ENCODE assay signal across 1 cellular context in the genomic region with DNA sequence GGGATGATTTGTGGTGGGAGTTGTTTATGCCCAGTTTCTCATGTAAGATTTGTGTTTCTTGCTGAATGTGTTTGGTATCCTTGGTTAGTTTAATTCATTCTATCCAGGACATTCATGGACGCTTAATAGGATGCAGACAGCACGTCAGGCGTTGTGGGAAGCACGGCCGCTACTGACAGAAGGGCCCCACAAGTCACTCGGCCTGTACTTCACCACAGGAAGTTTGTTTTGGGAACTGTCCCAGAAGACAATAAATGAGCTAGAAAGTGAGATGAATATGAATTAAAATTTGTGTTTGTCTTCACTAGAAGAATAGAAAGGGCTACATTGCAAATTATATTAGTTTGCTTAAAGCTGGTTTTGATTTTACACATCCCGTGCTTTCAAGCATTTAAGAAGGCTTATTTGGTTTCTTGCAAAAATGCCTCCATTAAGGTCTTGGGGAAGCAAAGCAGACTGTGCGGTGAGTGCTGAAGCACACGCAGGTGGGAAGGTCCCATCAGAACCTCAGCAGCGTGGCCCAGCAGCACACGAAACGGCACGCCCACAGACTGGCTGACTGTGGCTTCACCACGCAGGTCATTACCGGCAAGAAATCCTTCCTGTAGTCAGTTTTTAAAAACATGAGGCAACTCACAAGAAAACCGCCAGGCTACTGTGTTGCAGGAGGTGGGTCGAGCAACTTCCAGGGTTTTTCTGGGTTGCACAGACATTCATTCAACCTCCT.
TF ChIP-seq lines count a peak whose summit lies in the region.

No MANE protein-coding gene starts in this region.

TF ChIP-seq in WTC11, 78 proteins besides CTCF, POLR2A, EP300 and RAD21 (continued from another document):
- TF ChIP-seq, protein P1, sequence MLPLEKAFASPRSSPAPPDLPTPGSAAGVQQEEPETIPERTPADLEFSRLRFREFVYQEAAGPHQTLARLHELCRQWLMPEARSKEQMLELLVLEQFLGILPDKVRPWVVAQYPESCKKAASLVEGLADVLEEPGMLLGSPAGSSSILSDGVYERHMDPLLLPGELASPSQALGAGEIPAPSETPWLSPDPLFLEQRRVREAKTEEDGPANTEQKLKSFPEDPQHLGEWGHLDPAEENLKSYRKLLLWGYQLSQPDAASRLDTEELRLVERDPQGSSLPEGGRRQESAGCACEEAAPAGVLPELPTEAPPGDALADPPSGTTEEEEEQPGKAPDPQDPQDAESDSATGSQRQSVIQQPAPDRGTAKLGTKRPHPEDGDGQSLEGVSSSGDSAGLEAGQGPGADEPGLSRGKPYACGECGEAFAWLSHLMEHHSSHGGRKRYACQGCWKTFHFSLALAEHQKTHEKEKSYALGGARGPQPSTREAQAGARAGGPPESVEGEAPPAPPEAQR (CRISPR knock-in tag; IDR thresholded peaks at IDR 0.05): no peak
- TF ChIP-seq ZBTB21 (CRISPR knock-in tag; IDR thresholded peaks at IDR 0.05; ENCODE audit: borderline replicate concordance): no peak
- TF ChIP-seq, protein P2, sequence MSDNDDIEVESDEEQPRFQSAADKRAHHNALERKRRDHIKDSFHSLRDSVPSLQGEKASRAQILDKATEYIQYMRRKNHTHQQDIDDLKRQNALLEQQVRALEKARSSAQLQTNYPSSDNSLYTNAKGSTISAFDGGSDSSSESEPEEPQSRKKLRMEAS (CRISPR knock-in tag; IDR thresholded peaks at IDR 0.05): no peak
- no peak for TF ChIP-seq JAZF1 (CRISPR knock-in tag; IDR thresholded peaks at IDR 0.05)
- no peak for TF ChIP-seq ZNF423 (CRISPR knock-in tag; IDR thresholded peaks at IDR 0.05)
- TF ChIP-seq PRRX2 (CRISPR knock-in tag; IDR thresholded peaks at IDR 0.05): no peak
- TF ChIP-seq ZNF219 (CRISPR knock-in tag; IDR thresholded peaks at IDR 0.05; ENCODE audit: borderline replicate concordance): no peak
- TF ChIP-seq ZNF232 (CRISPR knock-in tag; IDR thresholded peaks at IDR 0.05): no peak
TF ChIP-seq in WTC11: peak in this region for 0.
